8 cellular contexts compared by ENCODE assay signal in genomic region chr11:9577551-9577950, GRCh38.
DNase-seq lines count a peak whose midpoint lies in the region; ATAC-seq and TF ChIP-seq lines count a peak whose summit lies in the region.

No MANE protein-coding gene starts in this region.

- H3K27me3 ChIP-seq in HUES6 (ENCODE audit: control insufficient read depth, insufficient read depth, low read length) (no peaks in the 10 kb centered on the region), brain microvascular endothelial cell (replicated peaks) (no peaks in the 10 kb centered on the region), mucosa of rectum (ENCODE audit: control insufficient read depth in 2 of 2, insufficient read depth in 2 of 2, low read length in 2 of 2) (no peaks in the 10 kb centered on the region)

- CTCF ChIA-PET in AG04449 (lab: Yijun Ruan, JAX): interaction anchor here (0.8 to 2.5 kb wide), 4 partner anchors 24 to 171 kb away, joined by 3 to 12 read pairs (median 4); no protein-coding TSS in a partner anchor

- no peak for ATAC-seq in GM21529 (IDR thresholded peaks at IDR 0.05; ENCODE audit: unreplicated experiment)

- peak overlapping the region; percentile 18 for H3K9ac ChIP-seq in HUES6 (ENCODE audit: low read length)
- H3K9ac ChIP-seq in mucosa of rectum (ENCODE audit: low read depth in 1 of 2, low read length in 2 of 2): peak overlapping the region in 1 of 2 donors; percentile 49

- H3K4me3 ChIP-seq in AG04449 (ENCODE audit: low read depth, low read length) (peak overlapping the region; percentile 34), HUES6 (ENCODE audit: low read depth, low read length) (peak overlapping the region; percentile 86), brain microvascular endothelial cell (ENCODE audit: low read depth, low read length) (peak overlapping the region; percentile 88), mucosa of rectum (ENCODE audit: low read length in 2 of 2) (peak overlapping the region; percentile 45 to 66)

- peaks cover 79% of the 10 kb centered on the region for H3K36me3 ChIP-seq in HUES6 (ENCODE audit: control insufficient read depth, insufficient read depth, low read length)
- peaks cover 26% of the 10 kb centered on the region for H3K36me3 ChIP-seq in brain microvascular endothelial cell (replicated peaks)
- peaks cover 11% of the 10 kb centered on the region in 2 donors for H3K36me3 ChIP-seq in mucosa of rectum (ENCODE audit: control insufficient read depth in 2 of 2, insufficient read depth in 2 of 2, low read length in 2 of 2)

- in situ Hi-C loops in brain microvascular endothelial cell (cut with HindIII; ENCODE audit: low pct_ligation_motif_present, low sequenced_read_pairs): no loop called here

- H3K9me3 ChIP-seq in HUES6 (ENCODE audit: control insufficient read depth, insufficient read depth, low read depth, low read length) (no peaks in the 10 kb centered on the region), mucosa of rectum (ENCODE audit: control insufficient read depth in 2 of 2, low read length in 2 of 2) (no peaks in the 10 kb centered on the region)

- DNase-seq in AG04449 (ENCODE audit: low read depth, low spot score): no peak
- peak; percentile 36 for DNase-seq in brain microvascular endothelial cell
- DNase-seq in retina: no peak
- DNase-seq in NCI-H510A (lab: John Stamatoyannopoulos, UW): no peak
- DNase-seq in NCI-H187 (lab: John Stamatoyannopoulos, UW): no peak

- H3K27ac ChIP-seq in HUES6 (ENCODE audit: low read depth, low read length): 0 out of 2 replicates have a peak overlapping the region, but pooled peaks have one; percentile 7
- peak overlapping the region; percentile 98 for H3K27ac ChIP-seq in brain microvascular endothelial cell
- peak overlapping the region; percentile 44 for H3K27ac ChIP-seq in mucosa of rectum (ENCODE audit: low read depth in 2 of 2, low read length in 2 of 2)

- POLR2A ChIA-PET in AG04449 (lab: Yijun Ruan, JAX): no interaction called here

- no peak for TF ChIP-seq CTCF in AG04449 (IDR thresholded peaks at IDR 0.05; ENCODE audit: insufficient read depth, low read length, missing control alignments)
- no peak for TF ChIP-seq CTCF in brain microvascular endothelial cell (IDR thresholded peaks at IDR 0.05; ENCODE audit: low read depth, low read length, missing control alignments)

- peaks cover 13% of the 10 kb centered on the region; the same call in 1 of the 2 replicates for H3K4me1 ChIP-seq in HUES6 (ENCODE audit: control insufficient read depth, insufficient read depth, low read length)
- peaks cover 2 to 14% of the 10 kb centered on the region in 2 donors for H3K4me1 ChIP-seq in mucosa of rectum (ENCODE audit: control insufficient read depth in 2 of 2, insufficient read depth in 2 of 2, low read length in 2 of 2)

Comparison
In these comparisons a context has a peak if more than half of its experiments do, and no peak if none do; other contexts are left out.
1. H3K4me3 ChIP-seq: peak in every context shown above with its lines; median percentile 88 in brain microvascular endothelial cell; 86 in HUES6; 56 in mucosa of rectum; 34 in AG04449.
2. H3K27ac ChIP-seq: peak in every context shown above with its lines; median percentile 98 in brain microvascular endothelial cell; 44 in mucosa of rectum; 7 in HUES6.